ENCODE assay signal across 1 cellular context in genomic region chr11:33692013-33692504, GRCh38.
TF ChIP-seq lines count a peak whose summit lies in the region.

No MANE protein-coding gene starts in this region.

TF ChIP-seq in HepG2, 621 proteins besides CTCF, POLR2A, EP300 and RAD21 (continued from another document):
- TF ChIP-seq ZNF788 (CRISPR knock-in tag; IDR thresholded peaks at IDR 0.05; ENCODE audit: borderline replicate concordance), result no peak
- no peak for TF ChIP-seq ZNF546 (CRISPR knock-in tag; conservative IDR thresholded peaks at IDR 0.05)
